13 cellular contexts compared by ENCODE assay signal in the genomic region with DNA sequence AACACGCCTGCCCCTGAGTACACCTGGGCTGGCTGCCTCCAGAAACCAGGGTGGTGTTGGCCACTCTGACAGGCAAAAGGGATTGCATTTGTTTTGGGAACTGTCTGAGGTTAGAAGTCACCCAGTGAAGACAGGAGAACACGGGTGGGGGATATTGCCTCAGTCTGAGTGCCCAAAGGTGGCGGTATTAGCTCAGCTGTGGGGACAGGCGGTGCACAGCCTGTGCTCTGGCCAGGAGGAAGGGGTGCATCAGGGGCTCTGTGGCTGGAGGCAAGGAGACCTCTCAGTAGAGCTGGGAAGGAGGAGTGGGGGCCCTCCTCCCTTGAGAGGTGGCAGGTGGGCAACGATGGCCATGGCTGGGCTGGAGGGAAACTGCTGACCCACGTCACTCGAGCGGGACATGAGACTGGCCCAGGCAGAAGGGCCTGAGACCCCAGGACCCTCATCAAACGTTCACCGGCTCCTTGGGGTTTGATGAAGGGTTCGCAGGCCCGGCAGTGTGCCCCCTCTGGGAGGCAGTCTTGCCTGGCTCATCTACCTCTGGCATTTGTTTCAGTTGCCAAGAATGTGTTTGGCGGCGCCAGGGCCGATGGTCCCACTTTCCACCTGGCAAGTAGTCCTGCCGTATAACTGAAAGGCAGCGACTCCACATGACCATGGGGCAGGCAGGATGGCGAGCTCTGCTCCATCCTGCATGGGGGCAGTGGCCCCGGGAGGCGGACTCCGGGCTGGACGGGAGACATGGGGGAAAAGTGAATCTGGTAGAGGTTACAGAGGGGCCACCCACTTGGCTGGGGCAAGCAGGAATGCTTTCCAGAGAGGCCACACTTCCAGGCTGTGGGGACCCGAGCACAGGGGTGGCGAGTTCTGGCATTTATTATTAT. TPM values are rescaled to one million over a fixed set of nuclear protein-coding genes. Genes with fewer than 3 reads are reported as not detected.
DNase-seq lines count a peak whose midpoint lies in the region; ATAC-seq, FAIRE-seq and TF ChIP-seq lines count a peak whose summit lies in the region.
"Had no signal": no experiment of that assay in that cellular context is flagged by ENCODE, and none has a peak within 500 bp of the region (broad histone marks: within the 10 kb centered on the region; RNA-seq: fewer than 3 reads in every experiment).

No MANE protein-coding gene starts in this region.

- in situ Hi-C loops in Panc1 (cut with HindIII; ENCODE audit: low pct_unique_long_range_greater_than_20kb, low sequenced_read_pairs): no loop called here

- H3K4me3 ChIP-seq in Panc1 (ENCODE audit: low read depth in 2 of 2, low read length in 2 of 2): no peak overlapping the region
- H3K4me3 ChIP-seq in Peyer's patch: no peak overlapping the region
- no peak overlapping the region for H3K4me3 ChIP-seq in prostate gland
- H3K4me3 ChIP-seq: mucosa of descending colon, upper lobe of left lung had no signal

- H3K9me3 ChIP-seq in Panc1 (ENCODE audit: control insufficient read depth, insufficient read depth, low read depth, low read length): no peaks in the 10 kb centered on the region
- peaks cover 0 to 4% (median 0%) of the 10 kb centered on the region in 4 donors for H3K9me3 ChIP-seq in Peyer's patch
- no peaks in the 10 kb centered on the region for H3K9me3 ChIP-seq in prostate gland
- H3K9me3 ChIP-seq: mucosa of descending colon, upper lobe of left lung had no signal

- 70% methylated on average over 23 of the region's 24 CpGs for WGBS in prostate gland

- H3K36me3 ChIP-seq in Panc1 (ENCODE audit: control insufficient read depth, insufficient read depth, low read length) (no peaks in the 10 kb centered on the region), Peyer's patch (no peaks in the 10 kb centered on the region), prostate gland (no peaks in the 10 kb centered on the region)
- H3K36me3 ChIP-seq: upper lobe of left lung had no signal

- no peak overlapping the region for H3K4me3 Mint-ChIP-seq in stimulated activated naive CD8-positive, alpha-beta T cell treated with anti-CD3 and anti-CD28 coated beads, Interleukin-15, amount 100 ng/mL, for 72 hours
- peak overlapping the region; percentile 21 for H3K4me3 Mint-ChIP-seq in endothelial cell (ENCODE audit: unreplicated experiment)
- H3K4me3 Mint-ChIP-seq: CD8-positive, alpha-beta T cell had no signal

- no peak for ATAC-seq in stimulated activated naive CD8-positive, alpha-beta T cell treated with anti-CD3 and anti-CD28 coated beads, Interleukin-15, Interleukin-2, amounts not matched to agents 100 U/mL and 50 U/mL, for 24 hours
- no peak for ATAC-seq in stimulated activated naive CD8-positive, alpha-beta T cell treated with anti-CD3 and anti-CD28 coated beads, Interleukin-15, amount 100 ng/mL, for 72 hours
- ATAC-seq in Panc1: peak; percentile 52
- ATAC-seq: CD8-positive, alpha-beta T cell; mucosa of descending colon had no signal

- no peaks in the 10 kb centered on the region for H3K27me3 ChIP-seq in Panc1 (ENCODE audit: control insufficient read depth, insufficient read depth, low read length)
- H3K27me3 ChIP-seq in Peyer's patch: no peaks in the 10 kb centered on the region
- no peaks in the 10 kb centered on the region for H3K27me3 ChIP-seq in prostate gland (replicated peaks; ENCODE audit: insufficient read depth)
- H3K27me3 ChIP-seq: upper lobe of left lung had no signal

- no peak for TF ChIP-seq POLR2A in Peyer's patch (IDR thresholded peaks at IDR 0.05)
- TF ChIP-seq POLR2A in prostate gland (IDR thresholded peaks at IDR 0.05): no peak

- TF ChIP-seq CTCF in Panc1 (IDR thresholded peaks at IDR 0.05) (peak; percentile 83; the same call in 1 of the 2 replicates), endothelial cell (IDR thresholded peaks at IDR 0.05; ENCODE audit: unreplicated experiment) (no peak), Peyer's patch (IDR thresholded peaks at IDR 0.05) (no peak), prostate gland (IDR thresholded peaks at IDR 0.05) (peak in 1 of 4 experiments; percentile 13)

- H3K27ac Mint-ChIP-seq in stimulated activated naive CD8-positive, alpha-beta T cell treated with anti-CD3 and anti-CD28 coated beads, Interleukin-15, amount 100 ng/mL, for 72 hours: peak overlapping the region in 1 of 2 donors; percentile 90
- no peak overlapping the region for H3K27ac Mint-ChIP-seq in endothelial cell (ENCODE audit: unreplicated experiment)
- H3K27ac Mint-ChIP-seq: CD8-positive, alpha-beta T cell had no signal

- no peaks in the 10 kb centered on the region for H3K9me3 Mint-ChIP-seq in stimulated activated naive CD8-positive, alpha-beta T cell treated with anti-CD3 and anti-CD28 coated beads, Interleukin-15, amount 100 ng/mL, for 72 hours
- no peaks in the 10 kb centered on the region for H3K9me3 Mint-ChIP-seq in endothelial cell (ENCODE audit: unreplicated experiment)
- H3K9me3 Mint-ChIP-seq: CD8-positive, alpha-beta T cell had no signal

- H3K4me1 ChIP-seq in Panc1 (ENCODE audit: control insufficient read depth, insufficient read depth, low read length): peaks cover 39% of the 10 kb centered on the region
- no peaks in the 10 kb centered on the region for H3K4me1 ChIP-seq in Peyer's patch
- peaks cover 26% of the 10 kb centered on the region for H3K4me1 ChIP-seq in prostate gland (replicated peaks)

- peak; percentile 16 for DNase-seq in stimulated activated naive CD8-positive, alpha-beta T cell treated with anti-CD3 and anti-CD28 coated beads, Interleukin-15, Interleukin-2, amounts not matched to agents 100 U/mL and 50 U/mL, for 24 hours
- DNase-seq in stimulated activated naive CD8-positive, alpha-beta T cell treated with anti-CD3 and anti-CD28 coated beads, Interleukin-15, amount 100 ng/mL, for 72 hours: no peak
- DNase-seq in Panc1 (ENCODE audit: low read depth, low spot score): no peak
- DNase-seq in endothelial cell (ENCODE audit: low spot score): no peak
- DNase-seq in urothelium cell line (ENCODE audit: low spot score): no peak
- no peak for DNase-seq in Peyer's patch
- DNase-seq in prostate gland (ENCODE audit: low spot score): no peak
- no peak for DNase-seq in NCI-H2081 (lab: John Stamatoyannopoulos, UW)
- DNase-seq: activated gamma-delta T cell; CD8-positive, alpha-beta T cell; NCI-H1436 had no signal

- intact Hi-C loops in Panc1 (cut with micrococcal nuclease; ENCODE audit: unreplicated experiment) (loop anchor here (2.0 to 10.0 kb wide), 4 partner anchors 112 to 572 kb away; a partner anchor contains a TSS), prostate gland (cut with DNase I) (no loop called here)

- peaks cover 21% of the 10 kb centered on the region for H3K27me3 Mint-ChIP-seq in stimulated activated naive CD8-positive, alpha-beta T cell treated with anti-CD3 and anti-CD28 coated beads, Interleukin-15, amount 100 ng/mL, for 72 hours
- peaks cover 10% of the 10 kb centered on the region for H3K27me3 Mint-ChIP-seq in endothelial cell (ENCODE audit: unreplicated experiment)

- CTCF ChIA-PET in Panc1 (lab: Charles Lee): interaction anchor here (0.5 to 0.8 kb wide), 2 partner anchors 190 to 417 kb away, joined by 5 to 6 read pairs; no protein-coding TSS in a partner anchor

- H3K4me1 Mint-ChIP-seq in stimulated activated naive CD8-positive, alpha-beta T cell treated with anti-CD3 and anti-CD28 coated beads, Interleukin-15, amount 100 ng/mL, for 72 hours: peaks cover 18% of the 10 kb centered on the region
- peaks cover 5% of the 10 kb centered on the region for H3K4me1 Mint-ChIP-seq in endothelial cell (ENCODE audit: unreplicated experiment)

- H3K27ac ChIP-seq in Panc1 (ENCODE audit: low read length): peak overlapping the region; percentile 69
- no peak overlapping the region for H3K27ac ChIP-seq in Peyer's patch
- no peak overlapping the region for H3K27ac ChIP-seq in prostate gland
- H3K27ac ChIP-seq: upper lobe of left lung had no signal

- POLR2A ChIA-PET in Panc1 (lab: Charles Lee): interaction anchor here (0.6 kb wide), 1 partner anchor 194 kb away, joined by 3 read pairs; no protein-coding TSS in a partner anchor

- FAIRE-seq in urothelium cell line (lab: Jason Lieb, UNC): peak; percentile 13

- no TSS peak for BruUV-seq in Panc1 (replicated peaks; lab: Mats Ljungman, UMichigan)

- no peaks in the 10 kb centered on the region for H3K36me3 Mint-ChIP-seq in endothelial cell (ENCODE audit: low read depth, unreplicated experiment)
- H3K36me3 Mint-ChIP-seq: CD8-positive, alpha-beta T cell had no signal

RNA-seq across cellular contexts. Expression of a gene that starts 52.8 kb away (rescaled TPM):
- total RNA-seq in Panc1 (2021; ENCODE audit: unreplicated experiment) (0.46 TPM), endothelial cell (ENCODE audit: unreplicated experiment) (not detected), Peyer's patch (1 to 10 TPM in 1 of 4 donors, under 1 TPM in 1, not detected in 2; 0.95 to 2.8 TPM), prostate gland (1 to 10 TPM; 2.8 to 3.9 TPM)
- 0.15 TPM for polyA plus RNA-seq in Panc1 (2012; ENCODE audit: insufficient read length)
- total RNA-seq: CD8-positive, alpha-beta T cell had no signal

RNA-seq across cellular contexts. Expression of a gene that starts 54.2 kb away (rescaled TPM):
- total RNA-seq in Panc1 (2021; ENCODE audit: unreplicated experiment) (20.6 TPM), endothelial cell (ENCODE audit: unreplicated experiment) (31.4 TPM), Peyer's patch (10 to 100 TPM; 22.4 to 42.5 (median 33.0) TPM), prostate gland (10 to 100 TPM; 17.6 to 31.0 TPM)
- 18.9 TPM for polyA plus RNA-seq in Panc1 (2012; ENCODE audit: insufficient read length)
